ENCODE assay signal across 38 cellular contexts in genomic region chr2:21019678-21020021, GRCh38. TPM values are rescaled to one million over a fixed set of nuclear protein-coding genes. Genes with fewer than 3 reads are reported as not detected.
"Had no signal": no experiment of that assay in that cellular context is flagged by ENCODE, and none has a peak within 500 bp of the region (broad histone marks: within the 10 kb centered on the region; RNA-seq: fewer than 3 reads in every experiment).

No MANE protein-coding gene starts in this region.

- H3K4me3 ChIP-seq: MG63 had no signal

- H3K9me3 ChIP-seq: MG63 had no signal

- DNase-seq: Karpas-422, Kasumi-1, MG63, MM.1S, MV-4-11, NCI-H1048, NCI-H1092, NCI-H1092 treated with DMSO at 0.1 percent for 48 hours, NCI-H1105, NCI-H1105 treated with DMSO at 0.1 percent for 48 hours, NCI-H1417, NCI-H1417 treated with DMSO at 0.1 percent for 48 hours, NCI-H1436, NCI-H1436 treated with DMSO at 0.1 percent for 48 hours, NCI-H146, NCI-H1694, NCI-H1694 treated with DMSO at 0.1 percent for 48 hours, NCI-H187, NCI-H187 treated with DMSO at 0.1 percent for 48 hours, NCI-H1930, NCI-H2029, NCI-H2029 treated with DMSO at 0.1 percent for 48 hours, NCI-H2081, NCI-H2081 treated with DMSO at 0.1 percent for 48 hours, NCI-H2107, NCI-H2171, NCI-H2171 treated with DMSO at 0.1 percent for 48 hours, NCI-H2227 treated with DMSO at 0.1 percent for 48 hours, NCI-H226, NCI-H345, NCI-H446, NCI-H446 treated with DMSO at 0.1 percent for 48 hours, NCI-H510A, NCI-H510A treated with DMSO at 0.1 percent for 48 hours had no signal

- H3K36me3 ChIP-seq: MG63 had no signal

RNA-seq across cellular contexts. Expression of gene APOB, which starts 24.2 kb away (rescaled TPM):
- total RNA-seq: LHCN-M2, M059J, MCF 10A, NCI-H460 had no signal
